1 cellular context compared by ENCODE assay signal in the genomic region with DNA sequence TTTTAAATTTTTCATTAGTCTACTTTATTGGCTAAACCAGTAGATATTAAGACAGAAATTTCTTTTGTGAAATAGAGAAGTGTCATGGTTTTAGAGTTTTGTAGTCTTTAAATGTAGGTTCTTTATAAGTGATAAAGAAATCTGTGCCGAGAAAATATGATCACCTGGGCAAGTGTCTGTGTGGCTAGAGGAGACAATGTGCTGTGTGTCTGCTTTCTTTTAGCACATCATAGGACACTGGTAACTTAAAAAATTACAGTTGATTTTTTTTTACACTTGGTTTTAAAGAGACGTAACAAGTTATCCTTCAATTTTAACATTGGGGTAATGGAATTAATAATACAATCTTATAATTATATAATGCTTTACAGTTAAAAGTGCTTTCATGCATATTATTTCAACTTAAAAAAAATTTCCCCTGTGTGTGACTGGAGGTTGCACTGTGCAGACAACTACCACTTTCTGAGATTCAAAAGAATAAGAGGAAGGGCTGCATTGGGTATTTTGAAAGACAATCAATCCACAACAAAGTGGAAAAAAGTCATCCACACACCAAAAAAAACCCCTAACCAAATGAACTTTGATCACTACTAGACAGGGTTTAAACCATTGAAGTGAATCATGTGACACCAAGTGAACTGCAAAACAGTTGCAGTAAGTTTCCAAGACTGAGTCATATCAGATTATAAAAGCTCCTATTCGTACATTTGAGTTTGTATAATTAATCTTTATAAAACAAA.
TF ChIP-seq lines count a peak whose summit lies in the region.

No MANE protein-coding gene starts in this region.

TF ChIP-seq in HepG2, 621 proteins besides CTCF, POLR2A, EP300 and RAD21 (continued from another document):
- 0 out of 2 replicates have a peak, but pooled peaks have one; percentile 13 for TF ChIP-seq LCORL (IDR thresholded peaks at IDR 0.05)
- TF ChIP-seq LCORL (CRISPR knock-in tag; IDR thresholded peaks at IDR 0.05): 0 out of 2 replicates have a peak, but pooled peaks have one; percentile 37
- TF ChIP-seq CREBL2 (CRISPR knock-in tag; IDR thresholded peaks at IDR 0.05; ENCODE audit: borderline replicate concordance): no peak
- TF ChIP-seq IRF2 (CRISPR knock-in tag; IDR thresholded peaks at IDR 0.05): peak; percentile 42; the same call in 1 of the 2 replicates
- TF ChIP-seq ZBED4 (CRISPR knock-in tag; IDR thresholded peaks at IDR 0.05; ENCODE audit: borderline replicate concordance): no peak
- TF ChIP-seq EHMT2 (IDR thresholded peaks at IDR 0.05; ENCODE audit: borderline replicate concordance, low read depth, low read length): peak; percentile 25; the same call in 1 of the 2 replicates
- TF ChIP-seq ZNF234 (CRISPR knock-in tag; conservative IDR thresholded peaks at IDR 0.05): no peak
- no peak for TF ChIP-seq ATM (IDR thresholded peaks at IDR 0.05; ENCODE audit: borderline replicate concordance)
- no peak for TF ChIP-seq MYC (CRISPR knock-in tag; IDR thresholded peaks at IDR 0.05; ENCODE audit: borderline replicate concordance)
- TF ChIP-seq, protein P1, sequence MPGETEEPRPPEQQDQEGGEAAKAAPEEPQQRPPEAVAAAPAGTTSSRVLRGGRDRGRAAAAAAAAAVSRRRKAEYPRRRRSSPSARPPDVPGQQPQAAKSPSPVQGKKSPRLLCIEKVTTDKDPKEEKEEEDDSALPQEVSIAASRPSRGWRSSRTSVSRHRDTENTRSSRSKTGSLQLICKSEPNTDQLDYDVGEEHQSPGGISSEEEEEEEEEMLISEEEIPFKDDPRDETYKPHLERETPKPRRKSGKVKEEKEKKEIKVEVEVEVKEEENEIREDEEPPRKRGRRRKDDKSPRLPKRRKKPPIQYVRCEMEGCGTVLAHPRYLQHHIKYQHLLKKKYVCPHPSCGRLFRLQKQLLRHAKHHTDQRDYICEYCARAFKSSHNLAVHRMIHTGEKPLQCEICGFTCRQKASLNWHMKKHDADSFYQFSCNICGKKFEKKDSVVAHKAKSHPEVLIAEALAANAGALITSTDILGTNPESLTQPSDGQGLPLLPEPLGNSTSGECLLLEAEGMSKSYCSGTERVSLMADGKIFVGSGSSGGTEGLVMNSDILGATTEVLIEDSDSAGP (CRISPR knock-in tag; IDR thresholded peaks at IDR 0.05; ENCODE audit: borderline replicate concordance): no peak
- TF ChIP-seq ZNF839 (CRISPR knock-in tag; IDR thresholded peaks at IDR 0.05; ENCODE audit: borderline replicate concordance): no peak
- no peak for TF ChIP-seq IKZF5 (CRISPR knock-in tag; IDR thresholded peaks at IDR 0.05)
- peak; percentile 89; the same call in 1 of the 2 replicates for TF ChIP-seq NCOR1 (IDR thresholded peaks at IDR 0.05; ENCODE audit: borderline replicate concordance, low read length)
- no peak for TF ChIP-seq ZNF230 (CRISPR knock-in tag; IDR thresholded peaks at IDR 0.05)
- no peak for TF ChIP-seq RFXAP (CRISPR knock-in tag; IDR thresholded peaks at IDR 0.05; ENCODE audit: borderline replicate concordance)
- TF ChIP-seq ATRX (CRISPR knock-in tag; IDR thresholded peaks at IDR 0.05; ENCODE audit: borderline replicate concordance): no peak
- 0 out of 2 replicates have a peak, but pooled peaks have one; percentile 16 for TF ChIP-seq HNF1A (IDR thresholded peaks at IDR 0.05; ENCODE audit: low read depth)
- TF ChIP-seq HNF1A (CRISPR knock-in tag; IDR thresholded peaks at IDR 0.05; ENCODE audit: borderline replicate concordance): no peak
